Comparison of ENCODE assay signal across 9 cellular contexts in genomic region chr4:33160126-33160525, GRCh38.
DNase-seq lines count a peak whose midpoint lies in the region; ATAC-seq and TF ChIP-seq lines count a peak whose summit lies in the region.
"Had no signal": no experiment of that assay in that cellular context is flagged by ENCODE, and none has a peak within 500 bp of the region (broad histone marks: within the 10 kb centered on the region; RNA-seq: fewer than 3 reads in every experiment).

No MANE protein-coding gene starts in this region.

- no TSS peak for BruUV-seq in OCI-LY7 (replicated peaks; lab: Mats Ljungman, UMichigan)

- H3K4me3 ChIP-seq in OCI-LY7 (ENCODE audit: low read depth, low read length, poor library complexity, severe bottlenecking) (no peak overlapping the region), dorsolateral prefrontal cortex (no peak overlapping the region)

- no peaks in the 10 kb centered on the region for H3K36me3 ChIP-seq in OCI-LY7 (ENCODE audit: insufficient read depth, low read length)

- H3K9me2 ChIP-seq in OCI-LY7 (ENCODE audit: insufficient read depth, low read length): no peaks in the 10 kb centered on the region

- H3K9me3 ChIP-seq in OCI-LY7 (ENCODE audit: low read length): no peaks in the 10 kb centered on the region

- H3K27ac ChIP-seq in OCI-LY7 (ENCODE audit: low read depth, low read length, poor library complexity, severe bottlenecking): no peak overlapping the region
- H3K27ac ChIP-seq in foreskin keratinocyte: no peak overlapping the region
- H3K27ac ChIP-seq in dorsolateral prefrontal cortex: no peak overlapping the region

- no peaks in the 10 kb centered on the region for H3K79me2 ChIP-seq in OCI-LY7 (ENCODE audit: insufficient read depth, low read depth, low read length)

- no peak overlapping the region for H2AFZ ChIP-seq in OCI-LY7 (ENCODE audit: low read length)

- TF ChIP-seq CTCF in OCI-LY7 (conservative IDR thresholded peaks at IDR 0.05; ENCODE audit: low read length) (peak; percentile 69), foreskin keratinocyte (conservative IDR thresholded peaks at IDR 0.05) (peak; percentile 59), dorsolateral prefrontal cortex (IDR thresholded peaks at IDR 0.05 in 54 of 56, conservative IDR thresholded peaks at IDR 0.05 in 2 of 56; ENCODE audit: low read depth in 1 of 56, partially characterized antibody in 56 of 56) (peak in 7 of 56 donors; percentile 7 to 19 (median 13))

- POLR2A ChIA-PET in OCI-LY7 (lab: Charles Lee): interaction anchor here (0.6 kb wide), 1 partner anchor 466 kb away, joined by 3 read pairs; no protein-coding TSS in a partner anchor

- no peaks in the 10 kb centered on the region for H3K27me3 ChIP-seq in foreskin keratinocyte
- H3K27me3 ChIP-seq in dorsolateral prefrontal cortex: no peaks in the 10 kb centered on the region

- intact Hi-C loops in OCI-LY7 (cut with micrococcal nuclease; ENCODE audit: unreplicated experiment) (no loop called here), dorsolateral prefrontal cortex (cut with DNase I) (no loop called here)

- CTCF ChIA-PET in OCI-LY7 (lab: Charles Lee; ENCODE audit: unreplicated experiment): no interaction called here

- no peaks in the 10 kb centered on the region for H4K20me1 ChIP-seq in OCI-LY7 (ENCODE audit: insufficient read depth, low read length)

- DNase-seq in AG20443 (ENCODE audit: low spot score) (peak; percentile 56), H4 (ENCODE audit: low spot score) (peak; percentile 62), OCI-LY7 (ENCODE audit: low spot score) (peak; percentile 6), foreskin keratinocyte (peak; percentile 10 to 36), LoVo (ENCODE audit: low spot score) (no peak), NCI-H1694 (lab: John Stamatoyannopoulos, UW) (no peak), dorsolateral prefrontal cortex (no peak)
- DNase-seq: natural killer cell had no signal

- no peaks in the 10 kb centered on the region for H3K4me1 ChIP-seq in OCI-LY7 (ENCODE audit: insufficient read depth, low read length, poor library complexity, severe bottlenecking)
- no peaks in the 10 kb centered on the region for H3K4me1 ChIP-seq in foreskin keratinocyte

- no peak overlapping the region for H3K4me2 ChIP-seq in OCI-LY7 (ENCODE audit: low read length)

- ATAC-seq in foreskin keratinocyte (peak; percentile 40), GM19395 (IDR thresholded peaks at IDR 0.05; ENCODE audit: unreplicated experiment) (no peak)
- ATAC-seq: natural killer cell had no signal

Comparison
In these comparisons a context has a peak if more than half of its experiments do, and no peak if none do; other contexts are left out.
1. DNase-seq: peak in AG20443 (single experiment), H4 (single experiment), OCI-LY7 (single experiment) and foreskin keratinocyte (2 of 2); none in LoVo (single experiment), NCI-H1694 (single experiment) and dorsolateral prefrontal cortex (0 of 10).